Comparison of ENCODE assay signal across 1 cellular context in genomic region chr7:29230871-29231345, GRCh38.
TF ChIP-seq lines count a peak whose summit lies in the region.

No MANE protein-coding gene starts in this region.

TF ChIP-seq in H1, 55 proteins besides CTCF, POLR2A, EP300 and RAD21 (continued from another document):
- TF ChIP-seq, protein P1, sequence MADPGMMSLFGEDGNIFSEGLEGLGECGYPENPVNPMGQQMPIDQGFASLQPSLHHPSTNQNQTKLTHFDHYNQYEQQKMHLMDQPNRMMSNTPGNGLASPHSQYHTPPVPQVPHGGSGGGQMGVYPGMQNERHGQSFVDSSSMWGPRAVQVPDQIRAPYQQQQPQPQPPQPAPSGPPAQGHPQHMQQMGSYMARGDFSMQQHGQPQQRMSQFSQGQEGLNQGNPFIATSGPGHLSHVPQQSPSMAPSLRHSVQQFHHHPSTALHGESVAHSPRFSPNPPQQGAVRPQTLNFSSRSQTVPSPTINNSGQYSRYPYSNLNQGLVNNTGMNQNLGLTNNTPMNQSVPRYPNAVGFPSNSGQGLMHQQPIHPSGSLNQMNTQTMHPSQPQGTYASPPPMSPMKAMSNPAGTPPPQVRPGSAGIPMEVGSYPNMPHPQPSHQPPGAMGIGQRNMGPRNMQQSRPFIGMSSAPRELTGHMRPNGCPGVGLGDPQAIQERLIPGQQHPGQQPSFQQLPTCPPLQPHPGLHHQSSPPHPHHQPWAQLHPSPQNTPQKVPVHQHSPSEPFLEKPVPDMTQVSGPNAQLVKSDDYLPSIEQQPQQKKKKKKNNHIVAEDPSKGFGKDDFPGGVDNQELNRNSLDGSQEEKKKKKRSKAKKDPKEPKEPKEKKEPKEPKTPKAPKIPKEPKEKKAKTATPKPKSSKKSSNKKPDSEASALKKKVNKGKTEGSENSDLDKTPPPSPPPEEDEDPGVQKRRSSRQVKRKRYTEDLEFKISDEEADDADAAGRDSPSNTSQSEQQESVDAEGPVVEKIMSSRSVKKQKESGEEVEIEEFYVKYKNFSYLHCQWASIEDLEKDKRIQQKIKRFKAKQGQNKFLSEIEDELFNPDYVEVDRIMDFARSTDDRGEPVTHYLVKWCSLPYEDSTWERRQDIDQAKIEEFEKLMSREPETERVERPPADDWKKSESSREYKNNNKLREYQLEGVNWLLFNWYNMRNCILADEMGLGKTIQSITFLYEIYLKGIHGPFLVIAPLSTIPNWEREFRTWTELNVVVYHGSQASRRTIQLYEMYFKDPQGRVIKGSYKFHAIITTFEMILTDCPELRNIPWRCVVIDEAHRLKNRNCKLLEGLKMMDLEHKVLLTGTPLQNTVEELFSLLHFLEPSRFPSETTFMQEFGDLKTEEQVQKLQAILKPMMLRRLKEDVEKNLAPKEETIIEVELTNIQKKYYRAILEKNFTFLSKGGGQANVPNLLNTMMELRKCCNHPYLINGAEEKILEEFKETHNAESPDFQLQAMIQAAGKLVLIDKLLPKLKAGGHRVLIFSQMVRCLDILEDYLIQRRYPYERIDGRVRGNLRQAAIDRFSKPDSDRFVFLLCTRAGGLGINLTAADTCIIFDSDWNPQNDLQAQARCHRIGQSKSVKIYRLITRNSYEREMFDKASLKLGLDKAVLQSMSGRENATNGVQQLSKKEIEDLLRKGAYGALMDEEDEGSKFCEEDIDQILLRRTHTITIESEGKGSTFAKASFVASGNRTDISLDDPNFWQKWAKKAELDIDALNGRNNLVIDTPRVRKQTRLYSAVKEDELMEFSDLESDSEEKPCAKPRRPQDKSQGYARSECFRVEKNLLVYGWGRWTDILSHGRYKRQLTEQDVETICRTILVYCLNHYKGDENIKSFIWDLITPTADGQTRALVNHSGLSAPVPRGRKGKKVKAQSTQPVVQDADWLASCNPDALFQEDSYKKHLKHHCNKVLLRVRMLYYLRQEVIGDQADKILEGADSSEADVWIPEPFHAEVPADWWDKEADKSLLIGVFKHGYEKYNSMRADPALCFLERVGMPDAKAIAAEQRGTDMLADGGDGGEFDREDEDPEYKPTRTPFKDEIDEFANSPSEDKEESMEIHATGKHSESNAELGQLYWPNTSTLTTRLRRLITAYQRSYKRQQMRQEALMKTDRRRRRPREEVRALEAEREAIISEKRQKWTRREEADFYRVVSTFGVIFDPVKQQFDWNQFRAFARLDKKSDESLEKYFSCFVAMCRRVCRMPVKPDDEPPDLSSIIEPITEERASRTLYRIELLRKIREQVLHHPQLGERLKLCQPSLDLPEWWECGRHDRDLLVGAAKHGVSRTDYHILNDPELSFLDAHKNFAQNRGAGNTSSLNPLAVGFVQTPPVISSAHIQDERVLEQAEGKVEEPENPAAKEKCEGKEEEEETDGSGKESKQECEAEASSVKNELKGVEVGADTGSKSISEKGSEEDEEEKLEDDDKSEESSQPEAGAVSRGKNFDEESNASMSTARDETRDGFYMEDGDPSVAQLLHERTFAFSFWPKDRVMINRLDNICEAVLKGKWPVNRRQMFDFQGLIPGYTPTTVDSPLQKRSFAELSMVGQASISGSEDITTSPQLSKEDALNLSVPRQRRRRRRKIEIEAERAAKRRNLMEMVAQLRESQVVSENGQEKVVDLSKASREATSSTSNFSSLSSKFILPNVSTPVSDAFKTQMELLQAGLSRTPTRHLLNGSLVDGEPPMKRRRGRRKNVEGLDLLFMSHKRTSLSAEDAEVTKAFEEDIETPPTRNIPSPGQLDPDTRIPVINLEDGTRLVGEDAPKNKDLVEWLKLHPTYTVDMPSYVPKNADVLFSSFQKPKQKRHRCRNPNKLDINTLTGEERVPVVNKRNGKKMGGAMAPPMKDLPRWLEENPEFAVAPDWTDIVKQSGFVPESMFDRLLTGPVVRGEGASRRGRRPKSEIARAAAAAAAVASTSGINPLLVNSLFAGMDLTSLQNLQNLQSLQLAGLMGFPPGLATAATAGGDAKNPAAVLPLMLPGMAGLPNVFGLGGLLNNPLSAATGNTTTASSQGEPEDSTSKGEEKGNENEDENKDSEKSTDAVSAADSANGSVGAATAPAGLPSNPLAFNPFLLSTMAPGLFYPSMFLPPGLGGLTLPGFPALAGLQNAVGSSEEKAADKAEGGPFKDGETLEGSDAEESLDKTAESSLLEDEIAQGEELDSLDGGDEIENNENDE (IDR thresholded peaks at IDR 0.05; ENCODE audit: insufficient replicate concordance, low read length): no peak
- TF ChIP-seq RXRA (IDR thresholded peaks at IDR 0.05; ENCODE audit: insufficient read depth, low read depth, low read length) (no peak), TCF12 (IDR thresholded peaks at IDR 0.05; ENCODE audit: low read depth, low read length) (no peak), ATF3 (IDR thresholded peaks at IDR 0.05; ENCODE audit: insufficient read depth, low read depth, low read length) (no peak), SIN3A (conservative IDR thresholded peaks at IDR 0.05 in 1 of 2, IDR thresholded peaks at IDR 0.05 in 1 of 2; ENCODE audit: low read depth in 1 of 2, low read length in 2 of 2) (no peak), EGR1 (IDR thresholded peaks at IDR 0.05; ENCODE audit: borderline replicate concordance, low read depth, low read length) (no peak), JUN (IDR thresholded peaks at IDR 0.05; ENCODE audit: low read depth, low read length) (no peak), CREB1 (IDR thresholded peaks at IDR 0.05) (no peak), PHF8 (conservative IDR thresholded peaks at IDR 0.05; ENCODE audit: low read depth, low read length) (no peak), RBBP5 (IDR thresholded peaks at IDR 0.05; ENCODE audit: borderline replicate concordance, low read depth, low read length) (no peak), BCL11A (IDR thresholded peaks at IDR 0.05; ENCODE audit: low read depth in 2 of 2, low read length in 2 of 2) (no peak), SIX5 (IDR thresholded peaks at IDR 0.05; ENCODE audit: low read depth, low read length) (no peak), SAP30 (IDR thresholded peaks at IDR 0.05; ENCODE audit: insufficient read depth, insufficient replicate concordance, low read length) (no peak)
